ENCODE assay signal across 35 cellular contexts in the genomic region with DNA sequence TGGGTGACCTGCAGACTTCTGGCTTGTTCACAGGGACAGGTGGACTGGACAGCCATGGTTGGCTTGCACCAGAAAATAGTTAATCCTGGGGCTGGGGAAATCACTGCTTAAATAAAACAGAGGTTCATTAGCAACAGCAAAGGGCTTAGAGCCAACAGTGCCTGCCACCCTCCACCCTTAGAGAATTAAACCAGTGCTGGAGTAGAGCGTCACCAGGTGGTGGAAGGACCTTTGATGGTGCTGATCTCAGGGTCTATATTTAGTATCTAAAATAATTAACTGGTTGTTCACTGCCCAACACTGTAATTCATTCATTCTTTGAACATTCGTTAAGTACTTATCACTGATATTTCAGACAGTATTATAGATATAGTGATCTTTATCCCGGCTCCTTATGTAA. TPM values are rescaled to one million over a fixed set of nuclear protein-coding genes. Genes with fewer than 3 reads are reported as not detected.
DNase-seq lines count a peak whose midpoint lies in the region; TF ChIP-seq lines count a peak whose summit lies in the region.
"Had no signal": no experiment of that assay in that cellular context is flagged by ENCODE, and none has a peak within 500 bp of the region (broad histone marks: within the 10 kb centered on the region; RNA-seq: fewer than 3 reads in every experiment).

No MANE protein-coding gene starts in this region.

- H2AFZ ChIP-seq in MM.1S (ENCODE audit: low read length), result no peak overlapping the region
- H2AFZ ChIP-seq: GM23338 had no signal

- H3K4me3 Mint-ChIP-seq in nephron (no peak overlapping the region), immature natural killer cell (no peak overlapping the region)
- H3K4me3 Mint-ChIP-seq: activated naive CD8-positive, alpha-beta T cell treated with anti-CD3 and anti-CD28 coated beads for 36 hours; GM23338; HFFc6; neural crest cell had no signal

- H3K27ac Mint-ChIP-seq in nephron, result peak overlapping the region; percentile 64 to 86 (median 69)
- no peak overlapping the region for H3K27ac Mint-ChIP-seq in immature natural killer cell
- H3K27ac Mint-ChIP-seq: activated naive CD8-positive, alpha-beta T cell treated with anti-CD3 and anti-CD28 coated beads for 36 hours; activated T-helper 2 cell treated with anti-CD3 and anti-CD28 coated beads, Interferon-gamma antibody, Interleukin-2, Interleukin-4, amounts not matched to agents 10 μg/mL and 5 μg/mL and 100 μg/mL, durations not matched to agents 14 hours and 24 hours and 36 hours; GM23338; HFFc6 had no signal

- H4K20me1 ChIP-seq in MM.1S (ENCODE audit: insufficient read depth, low read length), result 0 out of 2 replicates have a peak, but pooled peaks cover 4% of the 10 kb centered on the region

- DNase-seq in NCI-H748 (lab: John Stamatoyannopoulos, UW; ENCODE audit: unreplicated experiment) (peak; percentile 9), NCI-H748 treated with DMSO at 0.1 percent for 48 hours (lab: John Stamatoyannopoulos, UW) (no peak), NAMALWA (ENCODE audit: low spot score) (peak; percentile 32), RPMI8226 (peak; percentile 40), MM.1S (no peak), cardiac septum (ENCODE audit: low spot score) (no peak), immature natural killer cell (no peak)
- DNase-seq: activated CD4-positive, alpha-beta T cell treated with anti-CD3 and anti-CD28 coated beads for 4 hours; activated CD8-positive, alpha-beta memory T cell treated with anti-CD3 and anti-CD28 coated beads for 24 hours; activated naive CD8-positive, alpha-beta T cell treated with anti-CD3 and anti-CD28 coated beads for 36 hours; activated T-cell treated with anti-CD3 and anti-CD28 coated beads for 4 hours; anterior cingulate cortex; Calu3; effector memory CD4-positive, alpha-beta T cell; erythroblast; glutamatergic neuron; HFFc6; Karpas-422; left ventricle myocardium inferior; mesendoderm; NCI-H187; NCI-H2171 treated with DMSO at 0.1 percent for 48 hours; NCI-H510A; ovary; SHP77 treated with DMSO at 0.1 percent for 48 hours; stimulated activated CD4-positive, alpha-beta T cell treated with anti-CD3 and anti-CD28 coated beads, Interleukin-2, amount 100 ng/mL, for 24 hours; stimulated activated naive CD8-positive, alpha-beta T cell treated with anti-CD3 and anti-CD28 coated beads, Interleukin-15, Interleukin-2, amounts not matched to agents 100 U/mL and 50 U/mL, for 24 hours; testis had no signal

- H3K4me3 ChIP-seq in MM.1S (ENCODE audit: low read length), result no peak overlapping the region
- H3K4me3 ChIP-seq: GM23338, left ventricle myocardium inferior, ovary, Peyer's patch, smooth muscle cell, testis had no signal

- H3K9me3 ChIP-seq in MM.1S (replicated peaks; ENCODE audit: insufficient read depth, low read length), result no peaks in the 10 kb centered on the region
- H3K9me3 ChIP-seq: left ventricle myocardium inferior, ovary, Peyer's patch, testis had no signal

- intact Hi-C loops in cardiac septum (cut with DNase I), result no loop called here

- no peaks in the 10 kb centered on the region for H3K4me1 ChIP-seq in MM.1S (ENCODE audit: low read length)
- H3K4me1 ChIP-seq: testis had no signal

- H3K27me3 ChIP-seq in MM.1S (replicated peaks; ENCODE audit: insufficient read depth, low read length), result peaks cover 97% of the 10 kb centered on the region
- H3K27me3 ChIP-seq: ovary, Peyer's patch, testis had no signal

- H3K27me3 Mint-ChIP-seq in nephron (ENCODE audit: low read depth), result peaks cover 14% of the 10 kb centered on the region
- peaks cover 2 to 21% (median 8%) of the 10 kb centered on the region in 3 donors for H3K27me3 Mint-ChIP-seq in immature natural killer cell (ENCODE audit: low read depth in 3 of 3)
- H3K27me3 Mint-ChIP-seq: activated naive CD8-positive, alpha-beta T cell treated with anti-CD3 and anti-CD28 coated beads for 36 hours had no signal

- H3K9me3 Mint-ChIP-seq in nephron (no peaks in the 10 kb centered on the region), immature natural killer cell (no peaks in the 10 kb centered on the region)
- H3K9me3 Mint-ChIP-seq: activated naive CD8-positive, alpha-beta T cell treated with anti-CD3 and anti-CD28 coated beads for 36 hours; activated T-helper 2 cell treated with anti-CD3 and anti-CD28 coated beads, Interferon-gamma antibody, Interleukin-2, Interleukin-4, amounts not matched to agents 10 μg/mL and 5 μg/mL and 100 μg/mL, durations not matched to agents 14 hours and 24 hours and 36 hours; GM23338; neural crest cell had no signal

- no peaks in the 10 kb centered on the region for H3K9me2 ChIP-seq in MM.1S (replicated peaks; ENCODE audit: insufficient read depth, low read length)

- H3K9ac ChIP-seq in MM.1S (ENCODE audit: low read length), result no peak overlapping the region

- H3K79me2 ChIP-seq in MM.1S (ENCODE audit: low read length), result no peaks in the 10 kb centered on the region

- H3K36me3 ChIP-seq in MM.1S (replicated peaks; ENCODE audit: insufficient read depth, low read length), result no peaks in the 10 kb centered on the region
- H3K36me3 ChIP-seq: left ventricle myocardium inferior, ovary, Peyer's patch had no signal

- H3K27ac ChIP-seq in MM.1S (ENCODE audit: low read length), result no peak overlapping the region
- H3K27ac ChIP-seq: left ventricle myocardium inferior, ovary, Peyer's patch, testis had no signal

- no peaks in the 10 kb centered on the region for H3F3A ChIP-seq in MM.1S (ENCODE audit: insufficient read depth, low read length)

- no peak for TF ChIP-seq CTCF in nephron (IDR thresholded peaks at IDR 0.05; ENCODE audit: unreplicated experiment in 3 of 3)
- TF ChIP-seq CTCF in MM.1S (IDR thresholded peaks at IDR 0.05; ENCODE audit: low read length), result no peak

- H3K4me1 Mint-ChIP-seq in nephron (peaks cover 36% of the 10 kb centered on the region), immature natural killer cell (no peaks in the 10 kb centered on the region)
- H3K4me1 Mint-ChIP-seq: activated naive CD8-positive, alpha-beta T cell treated with anti-CD3 and anti-CD28 coated beads for 36 hours had no signal

- no peaks in the 10 kb centered on the region for H3K36me3 Mint-ChIP-seq in nephron (ENCODE audit: low read depth)
- H3K36me3 Mint-ChIP-seq in immature natural killer cell, result no peaks in the 10 kb centered on the region
- H3K36me3 Mint-ChIP-seq: activated naive CD8-positive, alpha-beta T cell treated with anti-CD3 and anti-CD28 coated beads for 36 hours had no signal

- H3K4me2 ChIP-seq in MM.1S (ENCODE audit: low read depth, low read length), result no peak overlapping the region
- H3K4me2 ChIP-seq: GM23338, smooth muscle cell had no signal

RNA-seq across cellular contexts. Expression of a gene that starts 34.7 kb away (rescaled TPM):
- 1.1 TPM for total RNA-seq in cardiac septum
- polyA plus RNA-seq in immature natural killer cell, result 1 to 10 TPM in 1 of 3 donors, under 1 TPM in 2; 0.40 to 2.3 (median 0.61) TPM
- total RNA-seq: A172, HFFc6 had no signal

Comparison
In these comparisons a context has a peak if more than half of its experiments do, and no peak if none do; other contexts are left out.
1. DNase-seq: peak in NCI-H748 (single experiment), NAMALWA (single experiment) and RPMI8226 (single experiment); none in NCI-H748 treated with DMSO at 0.1 percent for 48 hours (single experiment), MM.1S (single experiment), cardiac septum (single experiment) and immature natural killer cell (0 of 3).
2. H3K27ac Mint-ChIP-seq: peak in nephron (3 of 3); none in immature natural killer cell (0 of 6).